In the genomic region with DNA sequence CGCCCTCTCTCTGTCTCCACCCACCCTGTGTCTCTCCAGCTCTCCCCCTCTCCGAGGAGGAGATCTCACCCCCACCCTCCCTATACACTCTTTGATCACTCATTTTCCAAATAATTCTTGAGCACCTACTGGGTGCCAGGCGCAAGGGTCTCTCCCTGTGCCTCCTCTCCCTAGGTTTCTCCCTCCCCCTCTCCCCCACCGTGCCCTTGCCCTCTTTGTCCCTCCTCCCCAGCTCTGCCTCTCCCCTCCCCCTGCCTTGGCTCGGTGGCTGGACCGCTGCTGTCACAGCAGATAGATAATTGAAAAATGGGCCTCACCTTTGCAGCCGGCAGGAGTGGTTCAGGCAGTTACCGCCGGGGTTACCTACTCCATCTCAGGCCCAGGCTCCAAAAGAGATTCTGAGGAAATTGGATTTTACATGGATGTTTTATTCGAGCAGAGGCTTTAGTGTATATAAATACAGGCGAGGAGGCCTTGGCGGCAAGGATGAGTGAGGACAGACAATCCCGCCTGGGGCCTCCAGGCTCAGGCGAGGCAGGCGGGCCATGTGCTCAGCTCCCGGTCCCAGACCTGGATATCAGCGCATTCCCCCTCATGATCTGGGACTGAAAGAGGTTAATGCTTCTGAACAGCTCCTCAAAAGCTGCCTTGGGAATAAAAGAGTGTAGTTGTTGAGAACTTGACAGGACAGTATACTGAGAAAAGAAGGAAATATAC, we compare ENCODE assay signal across 10 cellular contexts.
DNase-seq lines count a peak whose midpoint lies in the region; ATAC-seq lines count a peak whose summit lies in the region.
"Had no signal": no experiment of that assay in that cellular context is flagged by ENCODE, and none has a peak within 500 bp of the region (broad histone marks: within the 10 kb centered on the region; RNA-seq: fewer than 3 reads in every experiment).

No MANE protein-coding gene starts in this region.

- peak; percentile 63 for DNase-seq in NCI-H748 (lab: John Stamatoyannopoulos, UW; ENCODE audit: unreplicated experiment)
- DNase-seq in NCI-H748 treated with DMSO at 0.1 percent for 48 hours (lab: John Stamatoyannopoulos, UW) = no peak
- no peak for DNase-seq in DMS 273 (lab: John Stamatoyannopoulos, UW; ENCODE audit: unreplicated experiment)
- DNase-seq in CD1c-positive myeloid dendritic cell (ENCODE audit: extremely low spot score) = no peak
- no peak for DNase-seq in ecto neural progenitor cell (ENCODE audit: low spot score)
- DNase-seq: NCI-H2081 treated with DMSO at 0.1 percent for 48 hours had no signal

- no peaks in the 10 kb centered on the region for H3K36me3 Mint-ChIP-seq in activated T-helper 17 cell treated with anti-CD3 and anti-CD28 coated beads, Interleukin-2, amount 50 U/mL, for 72 hours (ENCODE audit: low read depth)

- H3K27me3 Mint-ChIP-seq in activated T-helper 17 cell treated with anti-CD3 and anti-CD28 coated beads, Interleukin-2, amount 50 U/mL, for 72 hours = peaks cover 56% of the 10 kb centered on the region

- no peaks in the 10 kb centered on the region for H3K9me3 Mint-ChIP-seq in activated T-helper 17 cell treated with anti-CD3 and anti-CD28 coated beads, Interleukin-2, amount 50 U/mL, for 72 hours
- H3K9me3 Mint-ChIP-seq: activated naive CD4-positive, alpha-beta T cell treated with anti-CD3 and anti-CD28 coated beads for 36 hours had no signal

- H3K4me1 Mint-ChIP-seq in activated T-helper 17 cell treated with anti-CD3 and anti-CD28 coated beads, Interleukin-2, amount 50 U/mL, for 72 hours = no peaks in the 10 kb centered on the region

- no peaks in the 10 kb centered on the region for H3K36me3 ChIP-seq in iPS-18a (ENCODE audit: control insufficient read depth, low read depth, low read length)
- no peaks in the 10 kb centered on the region for H3K36me3 ChIP-seq in subcutaneous abdominal adipose tissue (ENCODE audit: control insufficient read depth in 5 of 5, insufficient read depth in 5 of 5, low read length in 5 of 5)

- peak overlapping the region; percentile 68 for H3K4me3 ChIP-seq in iPS-18a (ENCODE audit: low read length)
- peak overlapping the region in 3 of 5 donors; percentile 57 to 64 (median 58) for H3K4me3 ChIP-seq in subcutaneous abdominal adipose tissue (ENCODE audit: low read depth in 1 of 5, low read length in 5 of 5)

- H3K27ac ChIP-seq in iPS-18a (ENCODE audit: low read length) (no peak overlapping the region), subcutaneous abdominal adipose tissue (ENCODE audit: low read depth, low read length) (no peak overlapping the region)

- no peak for ATAC-seq in activated T-helper 17 cell treated with anti-CD3 and anti-CD28 coated beads, Interleukin-2, amount 50 U/mL, for 72 hours (replicated peaks)

- H3K27ac Mint-ChIP-seq in activated T-helper 17 cell treated with anti-CD3 and anti-CD28 coated beads, Interleukin-2, amount 50 U/mL, for 72 hours = no peak overlapping the region
- H3K27ac Mint-ChIP-seq: activated naive CD4-positive, alpha-beta T cell treated with anti-CD3 and anti-CD28 coated beads for 36 hours had no signal

- H3K4me1 ChIP-seq in iPS-18a (ENCODE audit: control insufficient read depth, low read depth, low read length) = peaks cover 25% of the 10 kb centered on the region
- peaks cover 0 to 19% (median 18%) of the 10 kb centered on the region in 5 donors for H3K4me1 ChIP-seq in subcutaneous abdominal adipose tissue (ENCODE audit: control insufficient read depth in 5 of 5, insufficient read depth in 5 of 5, low read length in 5 of 5)

- H3K27me3 ChIP-seq in iPS-18a (ENCODE audit: control insufficient read depth, insufficient read depth, low read length) (peaks cover 94% of the 10 kb centered on the region), subcutaneous abdominal adipose tissue (ENCODE audit: control insufficient read depth in 5 of 5, insufficient read depth in 4 of 5, low read length in 5 of 5) (peaks cover 32 to 62% (median 36%) of the 10 kb centered on the region in 5 donors)

- H3K4me3 Mint-ChIP-seq in activated T-helper 17 cell treated with anti-CD3 and anti-CD28 coated beads, Interleukin-2, amount 50 U/mL, for 72 hours = peak overlapping the region; percentile 70

- no peak overlapping the region for H3K9ac ChIP-seq in iPS-18a (ENCODE audit: low read length)
- no peak overlapping the region for H3K9ac ChIP-seq in subcutaneous abdominal adipose tissue (ENCODE audit: low read length in 5 of 5)

- no peaks in the 10 kb centered on the region for H3K9me3 ChIP-seq in iPS-18a (ENCODE audit: control insufficient read depth, low read depth, low read length)
- H3K9me3 ChIP-seq in subcutaneous abdominal adipose tissue (ENCODE audit: control insufficient read depth in 5 of 5, low read length in 5 of 5) = no peaks in the 10 kb centered on the region
